In the genomic region with DNA sequence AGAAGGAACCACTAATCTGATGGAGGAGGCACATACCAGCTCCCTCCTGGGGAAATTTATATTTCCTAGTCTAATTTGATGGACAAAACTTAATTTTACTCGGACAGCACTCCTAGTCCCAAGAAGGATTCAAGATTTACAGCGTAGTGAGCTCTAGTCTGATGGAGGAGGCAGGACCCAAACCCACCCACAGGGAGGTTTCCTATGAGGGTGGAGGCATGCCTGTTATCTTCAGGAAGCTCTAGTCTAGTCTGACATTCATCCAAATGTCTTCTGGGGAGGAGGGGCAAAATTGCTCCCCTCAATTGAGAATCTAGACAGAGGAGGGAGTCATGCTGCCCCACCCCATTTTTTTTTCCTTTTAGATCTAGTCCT, we compare ENCODE assay signal across 21 cellular contexts. TPM values are rescaled to one million over a fixed set of nuclear protein-coding genes. Genes with fewer than 3 reads are reported as not detected.
"Had no signal": no experiment of that assay in that cellular context is flagged by ENCODE, and none has a peak within 500 bp of the region (broad histone marks: within the 10 kb centered on the region; RNA-seq: fewer than 3 reads in every experiment).

No MANE protein-coding gene starts in this region.

- H3K9ac ChIP-seq: neural progenitor cell had no signal

- H3K4me2 ChIP-seq: neural progenitor cell, smooth muscle cell had no signal

- H3K9me3 ChIP-seq: heart left ventricle, lower lobe of right lung, right atrium auricular region, upper lobe of left lung had no signal

- ATAC-seq: activated T-helper 17 cell treated with anti-CD3 and anti-CD28 coated beads, Interleukin-2, amount 50 U/mL, for 72 hours; heart left ventricle; left cardiac atrium; T-cell had no signal

- DNase-seq: activated CD4-positive, CD25-positive, alpha-beta regulatory T cell treated with anti-CD3 and anti-CD28 coated beads, Interleukin-2, amount 50 U/mL, for 72 hours; activated naive CD4-positive, alpha-beta T cell treated with anti-CD3 and anti-CD28 coated beads, Interleukin-2, amount 10 ng/mL, durations not matched to agents 7 days and 5 days; cerebellar nuclear complex; effector memory CD4-positive, alpha-beta T cell; foreskin melanocyte; heart left ventricle; left cardiac atrium; lower lobe of right lung; posterior cingulate gyrus; stimulated activated CD4-positive, alpha-beta T cell treated with anti-CD3 and anti-CD28 coated beads, Interleukin-4, amount 100 ng/mL, for 4 hours; stimulated activated CD8-positive, alpha-beta memory T cell treated with anti-CD3 and anti-CD28 coated beads, Interleukin-4, amount 100 ng/mL, for 48 hours; T-cell; T-helper 9 cell had no signal

- H3K27me3 ChIP-seq: heart left ventricle, neural progenitor cell, right atrium auricular region, upper lobe of left lung had no signal

- H3K27ac Mint-ChIP-seq: activated naive CD4-positive, alpha-beta T cell treated with anti-CD3 and anti-CD28 coated beads, Interleukin-2, amount 10 ng/mL, durations not matched to agents 7 days and 5 days; mesothelial cell of epicardium; neural progenitor cell; stimulated activated naive CD8-positive, alpha-beta T cell treated with anti-CD3 and anti-CD28 coated beads, Interleukin-15, Interleukin-2, amounts not matched to agents 100 ng/mL and 50 ng/mL, for 24 hours; T-cell had no signal

- H3K36me3 Mint-ChIP-seq: activated naive CD4-positive, alpha-beta T cell treated with anti-CD3 and anti-CD28 coated beads, Interleukin-2, amount 10 ng/mL, durations not matched to agents 7 days and 5 days; mesothelial cell of epicardium; neural progenitor cell; T-cell had no signal

- H3K4me3 Mint-ChIP-seq: activated naive CD4-positive, alpha-beta T cell treated with anti-CD3 and anti-CD28 coated beads, Interleukin-2, amount 10 ng/mL, durations not matched to agents 7 days and 5 days; activated T-helper 17 cell treated with anti-CD3 and anti-CD28 coated beads, Interleukin-2, amount 50 U/mL, for 72 hours; mesothelial cell of epicardium; neural progenitor cell; stimulated activated naive CD8-positive, alpha-beta T cell treated with anti-CD3 and anti-CD28 coated beads, Interleukin-15, Interleukin-2, amounts not matched to agents 100 ng/mL and 50 ng/mL, for 24 hours; T-cell had no signal

- H3K36me3 ChIP-seq: heart left ventricle, lower lobe of right lung, neural progenitor cell, right atrium auricular region, upper lobe of left lung had no signal

- H3K9me3 Mint-ChIP-seq: activated T-helper 17 cell treated with anti-CD3 and anti-CD28 coated beads, Interleukin-2, amount 50 U/mL, for 72 hours; mesothelial cell of epicardium; neural progenitor cell; stimulated activated naive CD8-positive, alpha-beta T cell treated with anti-CD3 and anti-CD28 coated beads, Interleukin-15, Interleukin-2, amounts not matched to agents 100 ng/mL and 50 ng/mL, for 24 hours; T-cell had no signal

- H3K4me1 ChIP-seq: neural progenitor cell had no signal

- H3K27me3 Mint-ChIP-seq: activated T-helper 17 cell treated with anti-CD3 and anti-CD28 coated beads, Interleukin-2, amount 50 U/mL, for 72 hours; stimulated activated naive CD8-positive, alpha-beta T cell treated with anti-CD3 and anti-CD28 coated beads, Interleukin-15, Interleukin-2, amounts not matched to agents 100 ng/mL and 50 ng/mL, for 24 hours; T-cell had no signal

- H2AFZ ChIP-seq: neural progenitor cell had no signal

- H3K4me3 ChIP-seq: heart left ventricle, lower lobe of right lung, neural progenitor cell, right atrium auricular region, smooth muscle cell, upper lobe of left lung had no signal

- H3K27ac ChIP-seq: lower lobe of right lung, neural progenitor cell, right atrium auricular region had no signal

RNA-seq across cellular contexts. Expression of gene CEACAM16, which starts 39.2 kb away (rescaled TPM):
- total RNA-seq: activated T-helper 17 cell treated with anti-CD3 and anti-CD28 coated beads, Interleukin-2, amount 50 U/mL, for 72 hours; heart left ventricle; left cardiac atrium; lower lobe of right lung; mesothelial cell of epicardium; right atrium auricular region; smooth muscle cell; T-cell; temporal lobe; upper lobe of left lung had no signal
- polyA plus RNA-seq: heart left ventricle, smooth muscle cell had no signal

RNA-seq across cellular contexts. Expression of gene CBLC, which starts 39.5 kb away (rescaled TPM):
- total RNA-seq: activated T-helper 17 cell treated with anti-CD3 and anti-CD28 coated beads, Interleukin-2, amount 50 U/mL, for 72 hours; heart left ventricle; left cardiac atrium; right atrium auricular region; temporal lobe had no signal
